Comparison of ENCODE assay signal across 1 cellular context in the genomic region with DNA sequence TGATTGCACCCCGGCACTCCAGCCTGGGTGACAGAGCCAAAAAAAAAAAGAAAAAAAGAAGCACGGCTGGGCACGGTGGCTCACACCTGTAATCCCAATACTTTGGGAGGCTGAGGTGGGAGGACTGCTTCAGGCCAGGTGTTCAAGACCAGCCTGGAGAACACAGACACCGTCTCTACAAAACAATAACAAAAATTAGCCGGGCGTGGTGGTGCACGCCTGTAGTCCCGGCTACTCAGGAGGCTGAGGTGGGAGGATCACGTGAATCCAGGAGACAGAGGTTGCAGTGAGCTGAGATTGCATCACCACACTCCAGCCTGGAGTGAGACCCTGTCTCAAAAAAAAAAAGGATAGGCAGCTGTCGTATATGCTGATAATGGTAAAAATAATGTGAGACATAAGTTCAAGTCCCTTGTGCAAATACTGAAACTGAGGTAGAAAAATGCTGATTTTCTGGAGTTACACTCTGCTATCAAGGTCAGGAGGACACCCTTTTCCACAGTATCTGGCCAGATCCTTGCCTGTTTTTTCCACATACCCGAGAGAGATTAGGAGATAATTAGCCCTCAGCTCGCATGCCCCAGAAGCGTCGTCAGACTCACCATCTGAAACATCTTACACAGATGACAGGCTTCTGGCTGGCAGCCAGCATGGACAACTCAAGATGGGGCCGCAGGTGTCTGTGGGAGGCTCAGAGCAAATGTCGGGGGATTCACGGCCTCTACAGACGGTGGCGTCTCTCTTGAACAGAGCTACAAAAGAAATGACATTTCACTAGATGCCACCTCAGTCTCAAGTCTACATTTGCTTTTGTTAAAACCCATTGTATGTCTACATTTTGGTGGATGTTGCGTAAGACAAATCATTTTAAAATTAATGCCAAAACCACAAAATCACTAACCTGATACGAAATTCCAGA.
A peak's percentile ranks its signal among the peaks of the same experiment; 100 is the strongest.
TF ChIP-seq lines count a peak whose summit lies in the region.

No MANE protein-coding gene starts in this region.

TF ChIP-seq in K562, 482 proteins besides CTCF, POLR2A, EP300 and RAD21 (continued from another document and continues in another):
- TF ChIP-seq, protein P1, sequence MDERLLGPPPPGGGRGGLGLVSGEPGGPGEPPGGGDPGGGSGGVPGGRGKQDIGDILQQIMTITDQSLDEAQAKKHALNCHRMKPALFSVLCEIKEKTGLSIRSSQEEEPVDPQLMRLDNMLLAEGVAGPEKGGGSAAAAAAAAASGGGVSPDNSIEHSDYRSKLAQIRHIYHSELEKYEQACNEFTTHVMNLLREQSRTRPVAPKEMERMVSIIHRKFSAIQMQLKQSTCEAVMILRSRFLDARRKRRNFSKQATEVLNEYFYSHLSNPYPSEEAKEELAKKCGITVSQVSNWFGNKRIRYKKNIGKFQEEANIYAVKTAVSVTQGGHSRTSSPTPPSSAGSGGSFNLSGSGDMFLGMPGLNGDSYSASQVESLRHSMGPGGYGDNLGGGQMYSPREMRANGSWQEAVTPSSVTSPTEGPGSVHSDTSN (CRISPR knock-in tag; IDR thresholded peaks at IDR 0.05; ENCODE audit: low read depth) = no peak
- TF ChIP-seq, protein P1 (tag; conservative IDR thresholded peaks at IDR 0.05; ENCODE audit: low read depth) = peak; percentile 70
- TF ChIP-seq CBFA2T3 (IDR thresholded peaks at IDR 0.05) (peak; percentile 73), ILK (tag; IDR thresholded peaks at IDR 0.05; ENCODE audit: borderline replicate concordance, low read depth) (no peak), CXXC5 (CRISPR knock-in tag; IDR thresholded peaks at IDR 0.05) (peak; percentile 61), MCM3 (IDR thresholded peaks at IDR 0.05) (no peak), POLR2AphosphoS5 (IDR thresholded peaks at IDR 0.05; ENCODE audit: control insufficient read depth, insufficient read depth, low read depth, low read length) (peak; percentile 35; the same call in 1 of the 2 replicates), JUND (IDR thresholded peaks at IDR 0.05; ENCODE audit: borderline replicate concordance, low read depth, low read length) (peak; percentile 39), JUND (tag; IDR thresholded peaks at IDR 0.05; ENCODE audit: borderline replicate concordance, low read depth, low read length) (peak; percentile 21; the same call in 1 of the 3 replicates), MCM7 (IDR thresholded peaks at IDR 0.05) (no peak), MAZ (CRISPR knock-in tag; conservative IDR thresholded peaks at IDR 0.05 in 1 of 2, IDR thresholded peaks at IDR 0.05 in 1 of 2) (peak in 1 of 2 experiments; percentile 37; a peak in 1 of 4 replicates), CEBPG (CRISPR knock-in tag; IDR thresholded peaks at IDR 0.05) (peak; percentile 47; the same call in 1 of the 2 replicates), CEBPG (tag; conservative IDR thresholded peaks at IDR 0.05 in 1 of 2, IDR thresholded peaks at IDR 0.05 in 1 of 2) (peak; percentile 72 to 84), MECOM (CRISPR knock-in tag; IDR thresholded peaks at IDR 0.05) (peak; percentile 40; the same call in 1 of the 2 replicates), ZC3H4 (CRISPR knock-in tag; IDR thresholded peaks at IDR 0.05; ENCODE audit: borderline replicate concordance) (no peak), SMAD1 (IDR thresholded peaks at IDR 0.05; ENCODE audit: low read depth, low read length, partially characterized antibody) (peak; percentile 38), CTBP1 (IDR thresholded peaks at IDR 0.05; ENCODE audit: borderline replicate concordance) (peak; percentile 74), TRIM24 (IDR thresholded peaks at IDR 0.05) (peak; percentile 18 to 43; a peak in 1 of 4 replicates), RAD51 (IDR thresholded peaks at IDR 0.05; ENCODE audit: borderline replicate concordance, low read depth) (no peak), BRD4 (IDR thresholded peaks at IDR 0.05) (no peak), RFX1 (IDR thresholded peaks at IDR 0.05) (no peak), SOX6 (IDR thresholded peaks at IDR 0.05) (0 out of 2 replicates have a peak, but pooled peaks have one; percentile 44), ZFP30 (CRISPR knock-in tag; IDR thresholded peaks at IDR 0.05; ENCODE audit: borderline replicate concordance) (no peak), RFX7 (CRISPR knock-in tag; IDR thresholded peaks at IDR 0.05) (no peak), TEAD1 (CRISPR knock-in tag; IDR thresholded peaks at IDR 0.05) (no peak), BRF1 (IDR thresholded peaks at IDR 0.05; ENCODE audit: borderline replicate concordance, extremely low read depth, insufficient read length) (no peak), ATF1 (CRISPR knock-in tag; IDR thresholded peaks at IDR 0.05) (no peak), ATF1 (tag; IDR thresholded peaks at IDR 0.05) (peak; percentile 33; the same call in 1 of the 2 replicates), ZNF316 (IDR thresholded peaks at IDR 0.05) (peak; percentile 67), MEIS2 (IDR thresholded peaks at IDR 0.05; ENCODE audit: partially characterized antibody) (peak; percentile 91)
- TF ChIP-seq, protein P2, sequence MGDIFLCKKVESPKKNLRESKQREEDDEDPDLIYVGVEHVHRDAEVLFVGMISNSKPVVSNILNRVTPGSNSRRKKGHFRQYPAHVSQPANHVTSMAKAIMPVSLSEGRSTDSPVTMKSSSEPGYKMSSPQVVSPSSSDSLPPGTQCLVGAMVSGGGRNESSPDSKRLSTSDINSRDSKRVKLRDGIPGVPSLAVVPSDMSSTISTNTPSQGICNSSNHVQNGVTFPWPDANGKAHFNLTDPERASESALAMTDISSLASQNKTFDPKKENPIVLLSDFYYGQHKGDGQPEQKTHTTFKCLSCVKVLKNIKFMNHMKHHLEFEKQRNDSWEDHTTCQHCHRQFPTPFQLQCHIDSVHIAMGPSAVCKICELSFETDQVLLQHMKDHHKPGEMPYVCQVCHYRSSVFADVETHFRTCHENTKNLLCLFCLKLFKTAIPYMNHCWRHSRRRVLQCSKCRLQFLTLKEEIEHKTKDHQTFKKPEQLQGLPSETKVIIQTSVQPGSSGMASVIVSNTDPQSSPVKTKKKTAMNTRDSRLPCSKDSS (IDR thresholded peaks at IDR 0.05; ENCODE audit: low read depth, partially characterized antibody) = no peak
- TF ChIP-seq, protein P3, sequence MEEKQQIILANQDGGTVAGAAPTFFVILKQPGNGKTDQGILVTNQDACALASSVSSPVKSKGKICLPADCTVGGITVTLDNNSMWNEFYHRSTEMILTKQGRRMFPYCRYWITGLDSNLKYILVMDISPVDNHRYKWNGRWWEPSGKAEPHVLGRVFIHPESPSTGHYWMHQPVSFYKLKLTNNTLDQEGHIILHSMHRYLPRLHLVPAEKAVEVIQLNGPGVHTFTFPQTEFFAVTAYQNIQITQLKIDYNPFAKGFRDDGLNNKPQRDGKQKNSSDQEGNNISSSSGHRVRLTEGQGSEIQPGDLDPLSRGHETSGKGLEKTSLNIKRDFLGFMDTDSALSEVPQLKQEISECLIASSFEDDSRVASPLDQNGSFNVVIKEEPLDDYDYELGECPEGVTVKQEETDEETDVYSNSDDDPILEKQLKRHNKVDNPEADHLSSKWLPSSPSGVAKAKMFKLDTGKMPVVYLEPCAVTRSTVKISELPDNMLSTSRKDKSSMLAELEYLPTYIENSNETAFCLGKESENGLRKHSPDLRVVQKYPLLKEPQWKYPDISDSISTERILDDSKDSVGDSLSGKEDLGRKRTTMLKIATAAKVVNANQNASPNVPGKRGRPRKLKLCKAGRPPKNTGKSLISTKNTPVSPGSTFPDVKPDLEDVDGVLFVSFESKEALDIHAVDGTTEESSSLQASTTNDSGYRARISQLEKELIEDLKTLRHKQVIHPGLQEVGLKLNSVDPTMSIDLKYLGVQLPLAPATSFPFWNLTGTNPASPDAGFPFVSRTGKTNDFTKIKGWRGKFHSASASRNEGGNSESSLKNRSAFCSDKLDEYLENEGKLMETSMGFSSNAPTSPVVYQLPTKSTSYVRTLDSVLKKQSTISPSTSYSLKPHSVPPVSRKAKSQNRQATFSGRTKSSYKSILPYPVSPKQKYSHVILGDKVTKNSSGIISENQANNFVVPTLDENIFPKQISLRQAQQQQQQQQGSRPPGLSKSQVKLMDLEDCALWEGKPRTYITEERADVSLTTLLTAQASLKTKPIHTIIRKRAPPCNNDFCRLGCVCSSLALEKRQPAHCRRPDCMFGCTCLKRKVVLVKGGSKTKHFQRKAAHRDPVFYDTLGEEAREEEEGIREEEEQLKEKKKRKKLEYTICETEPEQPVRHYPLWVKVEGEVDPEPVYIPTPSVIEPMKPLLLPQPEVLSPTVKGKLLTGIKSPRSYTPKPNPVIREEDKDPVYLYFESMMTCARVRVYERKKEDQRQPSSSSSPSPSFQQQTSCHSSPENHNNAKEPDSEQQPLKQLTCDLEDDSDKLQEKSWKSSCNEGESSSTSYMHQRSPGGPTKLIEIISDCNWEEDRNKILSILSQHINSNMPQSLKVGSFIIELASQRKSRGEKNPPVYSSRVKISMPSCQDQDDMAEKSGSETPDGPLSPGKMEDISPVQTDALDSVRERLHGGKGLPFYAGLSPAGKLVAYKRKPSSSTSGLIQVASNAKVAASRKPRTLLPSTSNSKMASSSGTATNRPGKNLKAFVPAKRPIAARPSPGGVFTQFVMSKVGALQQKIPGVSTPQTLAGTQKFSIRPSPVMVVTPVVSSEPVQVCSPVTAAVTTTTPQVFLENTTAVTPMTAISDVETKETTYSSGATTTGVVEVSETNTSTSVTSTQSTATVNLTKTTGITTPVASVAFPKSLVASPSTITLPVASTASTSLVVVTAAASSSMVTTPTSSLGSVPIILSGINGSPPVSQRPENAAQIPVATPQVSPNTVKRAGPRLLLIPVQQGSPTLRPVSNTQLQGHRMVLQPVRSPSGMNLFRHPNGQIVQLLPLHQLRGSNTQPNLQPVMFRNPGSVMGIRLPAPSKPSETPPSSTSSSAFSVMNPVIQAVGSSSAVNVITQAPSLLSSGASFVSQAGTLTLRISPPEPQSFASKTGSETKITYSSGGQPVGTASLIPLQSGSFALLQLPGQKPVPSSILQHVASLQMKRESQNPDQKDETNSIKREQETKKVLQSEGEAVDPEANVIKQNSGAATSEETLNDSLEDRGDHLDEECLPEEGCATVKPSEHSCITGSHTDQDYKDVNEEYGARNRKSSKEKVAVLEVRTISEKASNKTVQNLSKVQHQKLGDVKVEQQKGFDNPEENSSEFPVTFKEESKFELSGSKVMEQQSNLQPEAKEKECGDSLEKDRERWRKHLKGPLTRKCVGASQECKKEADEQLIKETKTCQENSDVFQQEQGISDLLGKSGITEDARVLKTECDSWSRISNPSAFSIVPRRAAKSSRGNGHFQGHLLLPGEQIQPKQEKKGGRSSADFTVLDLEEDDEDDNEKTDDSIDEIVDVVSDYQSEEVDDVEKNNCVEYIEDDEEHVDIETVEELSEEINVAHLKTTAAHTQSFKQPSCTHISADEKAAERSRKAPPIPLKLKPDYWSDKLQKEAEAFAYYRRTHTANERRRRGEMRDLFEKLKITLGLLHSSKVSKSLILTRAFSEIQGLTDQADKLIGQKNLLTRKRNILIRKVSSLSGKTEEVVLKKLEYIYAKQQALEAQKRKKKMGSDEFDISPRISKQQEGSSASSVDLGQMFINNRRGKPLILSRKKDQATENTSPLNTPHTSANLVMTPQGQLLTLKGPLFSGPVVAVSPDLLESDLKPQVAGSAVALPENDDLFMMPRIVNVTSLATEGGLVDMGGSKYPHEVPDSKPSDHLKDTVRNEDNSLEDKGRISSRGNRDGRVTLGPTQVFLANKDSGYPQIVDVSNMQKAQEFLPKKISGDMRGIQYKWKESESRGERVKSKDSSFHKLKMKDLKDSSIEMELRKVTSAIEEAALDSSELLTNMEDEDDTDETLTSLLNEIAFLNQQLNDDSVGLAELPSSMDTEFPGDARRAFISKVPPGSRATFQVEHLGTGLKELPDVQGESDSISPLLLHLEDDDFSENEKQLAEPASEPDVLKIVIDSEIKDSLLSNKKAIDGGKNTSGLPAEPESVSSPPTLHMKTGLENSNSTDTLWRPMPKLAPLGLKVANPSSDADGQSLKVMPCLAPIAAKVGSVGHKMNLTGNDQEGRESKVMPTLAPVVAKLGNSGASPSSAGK (IDR thresholded peaks at IDR 0.05) = peak; percentile 50
- TF ChIP-seq, protein P4, sequence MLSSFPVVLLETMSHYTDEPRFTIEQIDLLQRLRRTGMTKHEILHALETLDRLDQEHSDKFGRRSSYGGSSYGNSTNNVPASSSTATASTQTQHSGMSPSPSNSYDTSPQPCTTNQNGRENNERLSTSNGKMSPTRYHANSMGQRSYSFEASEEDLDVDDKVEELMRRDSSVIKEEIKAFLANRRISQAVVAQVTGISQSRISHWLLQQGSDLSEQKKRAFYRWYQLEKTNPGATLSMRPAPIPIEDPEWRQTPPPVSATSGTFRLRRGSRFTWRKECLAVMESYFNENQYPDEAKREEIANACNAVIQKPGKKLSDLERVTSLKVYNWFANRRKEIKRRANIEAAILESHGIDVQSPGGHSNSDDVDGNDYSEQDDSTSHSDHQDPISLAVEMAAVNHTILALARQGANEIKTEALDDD (IDR thresholded peaks at IDR 0.05) = no peak
- TF ChIP-seq, protein P5, sequence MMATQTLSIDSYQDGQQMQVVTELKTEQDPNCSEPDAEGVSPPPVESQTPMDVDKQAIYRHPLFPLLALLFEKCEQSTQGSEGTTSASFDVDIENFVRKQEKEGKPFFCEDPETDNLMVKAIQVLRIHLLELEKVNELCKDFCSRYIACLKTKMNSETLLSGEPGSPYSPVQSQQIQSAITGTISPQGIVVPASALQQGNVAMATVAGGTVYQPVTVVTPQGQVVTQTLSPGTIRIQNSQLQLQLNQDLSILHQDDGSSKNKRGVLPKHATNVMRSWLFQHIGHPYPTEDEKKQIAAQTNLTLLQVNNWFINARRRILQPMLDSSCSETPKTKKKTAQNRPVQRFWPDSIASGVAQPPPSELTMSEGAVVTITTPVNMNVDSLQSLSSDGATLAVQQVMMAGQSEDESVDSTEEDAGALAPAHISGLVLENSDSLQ (IDR thresholded peaks at IDR 0.05) = peak; percentile 93
- TF ChIP-seq, protein P6, sequence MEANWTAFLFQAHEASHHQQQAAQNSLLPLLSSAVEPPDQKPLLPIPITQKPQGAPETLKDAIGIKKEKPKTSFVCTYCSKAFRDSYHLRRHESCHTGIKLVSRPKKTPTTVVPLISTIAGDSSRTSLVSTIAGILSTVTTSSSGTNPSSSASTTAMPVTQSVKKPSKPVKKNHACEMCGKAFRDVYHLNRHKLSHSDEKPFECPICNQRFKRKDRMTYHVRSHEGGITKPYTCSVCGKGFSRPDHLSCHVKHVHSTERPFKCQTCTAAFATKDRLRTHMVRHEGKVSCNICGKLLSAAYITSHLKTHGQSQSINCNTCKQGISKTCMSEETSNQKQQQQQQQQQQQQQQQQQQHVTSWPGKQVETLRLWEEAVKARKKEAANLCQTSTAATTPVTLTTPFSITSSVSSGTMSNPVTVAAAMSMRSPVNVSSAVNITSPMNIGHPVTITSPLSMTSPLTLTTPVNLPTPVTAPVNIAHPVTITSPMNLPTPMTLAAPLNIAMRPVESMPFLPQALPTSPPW (CRISPR knock-in tag; IDR thresholded peaks at IDR 0.05) = no peak
- TF ChIP-seq, protein P7, sequence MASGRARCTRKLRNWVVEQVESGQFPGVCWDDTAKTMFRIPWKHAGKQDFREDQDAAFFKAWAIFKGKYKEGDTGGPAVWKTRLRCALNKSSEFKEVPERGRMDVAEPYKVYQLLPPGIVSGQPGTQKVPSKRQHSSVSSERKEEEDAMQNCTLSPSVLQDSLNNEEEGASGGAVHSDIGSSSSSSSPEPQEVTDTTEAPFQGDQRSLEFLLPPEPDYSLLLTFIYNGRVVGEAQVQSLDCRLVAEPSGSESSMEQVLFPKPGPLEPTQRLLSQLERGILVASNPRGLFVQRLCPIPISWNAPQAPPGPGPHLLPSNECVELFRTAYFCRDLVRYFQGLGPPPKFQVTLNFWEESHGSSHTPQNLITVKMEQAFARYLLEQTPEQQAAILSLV (tag; IDR thresholded peaks at IDR 0.05) = peak; percentile 35; the same call in 1 of the 2 replicates
